Comparison of ENCODE assay signal across 1 cellular context in the genomic region with DNA sequence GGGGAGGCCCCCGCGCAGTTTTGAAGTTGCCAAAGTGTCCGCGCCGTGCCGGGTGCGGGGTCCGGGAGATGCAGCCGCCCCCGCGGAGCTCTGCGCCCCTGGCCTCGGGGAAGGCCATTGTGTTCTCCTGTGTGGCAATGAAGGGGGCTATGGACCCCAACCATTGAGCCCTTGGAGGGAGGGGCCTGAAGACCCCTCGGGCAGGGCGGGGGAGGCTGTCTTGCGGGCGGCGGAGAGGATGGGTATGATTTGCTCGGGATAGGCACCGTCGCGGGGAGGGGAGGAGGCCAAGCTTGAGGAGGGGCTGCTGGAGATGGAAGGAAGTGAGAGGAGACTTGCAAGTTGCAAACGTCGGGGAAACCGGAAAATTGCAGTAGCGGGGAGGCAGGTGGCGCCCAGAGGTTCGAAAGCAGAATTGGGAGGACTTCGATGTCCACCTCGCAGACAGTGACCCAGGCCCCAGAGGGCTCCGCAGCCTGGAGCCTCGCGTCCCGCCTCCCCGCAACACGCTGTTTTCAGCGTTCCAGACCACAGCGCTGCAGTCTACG.
TF ChIP-seq lines count a peak whose summit lies in the region.

No MANE protein-coding gene starts in this region.

TF ChIP-seq in H1, 55 proteins besides CTCF, POLR2A, EP300 and RAD21:
- TF ChIP-seq, protein P1, sequence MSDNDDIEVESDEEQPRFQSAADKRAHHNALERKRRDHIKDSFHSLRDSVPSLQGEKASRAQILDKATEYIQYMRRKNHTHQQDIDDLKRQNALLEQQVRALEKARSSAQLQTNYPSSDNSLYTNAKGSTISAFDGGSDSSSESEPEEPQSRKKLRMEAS (IDR thresholded peaks at IDR 0.05) = peak; percentile 87
- peak; percentile 52 for TF ChIP-seq KDM4A (IDR thresholded peaks at IDR 0.05; ENCODE audit: low read depth, low read length, severe bottlenecking)
- 0 out of 4 replicates have a peak, but pooled peaks of 1 of the 2 experiments have one; percentile 4 for TF ChIP-seq SIN3A (conservative IDR thresholded peaks at IDR 0.05 in 1 of 2, IDR thresholded peaks at IDR 0.05 in 1 of 2; ENCODE audit: low read depth in 1 of 2, low read length in 2 of 2)
- TF ChIP-seq POLR2AphosphoS5 (IDR thresholded peaks at IDR 0.05; ENCODE audit: low read depth, low read length) = no peak
- no peak for TF ChIP-seq SIX5 (IDR thresholded peaks at IDR 0.05; ENCODE audit: low read depth, low read length)
- TF ChIP-seq YY1 (IDR thresholded peaks at IDR 0.05; ENCODE audit: low read depth, low read length) = peak; percentile 31; the same call in 1 of the 2 replicates
- no peak for TF ChIP-seq CHD2 (IDR thresholded peaks at IDR 0.05; ENCODE audit: low read length)
- TF ChIP-seq SIRT6 (IDR thresholded peaks at IDR 0.05; ENCODE audit: low read length) = no peak
- TF ChIP-seq, protein P2, sequence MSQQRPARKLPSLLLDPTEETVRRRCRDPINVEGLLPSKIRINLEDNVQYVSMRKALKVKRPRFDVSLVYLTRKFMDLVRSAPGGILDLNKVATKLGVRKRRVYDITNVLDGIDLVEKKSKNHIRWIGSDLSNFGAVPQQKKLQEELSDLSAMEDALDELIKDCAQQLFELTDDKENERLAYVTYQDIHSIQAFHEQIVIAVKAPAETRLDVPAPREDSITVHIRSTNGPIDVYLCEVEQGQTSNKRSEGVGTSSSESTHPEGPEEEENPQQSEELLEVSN (IDR thresholded peaks at IDR 0.05) = peak; percentile 84
- TF ChIP-seq POU5F1 (IDR thresholded peaks at IDR 0.05; ENCODE audit: low read depth, low read length) = no peak
- peak; percentile 16 for TF ChIP-seq ASH2L (IDR thresholded peaks at IDR 0.05; ENCODE audit: low read length)
